ENCODE assay signal across 20 cellular contexts in the genomic region with DNA sequence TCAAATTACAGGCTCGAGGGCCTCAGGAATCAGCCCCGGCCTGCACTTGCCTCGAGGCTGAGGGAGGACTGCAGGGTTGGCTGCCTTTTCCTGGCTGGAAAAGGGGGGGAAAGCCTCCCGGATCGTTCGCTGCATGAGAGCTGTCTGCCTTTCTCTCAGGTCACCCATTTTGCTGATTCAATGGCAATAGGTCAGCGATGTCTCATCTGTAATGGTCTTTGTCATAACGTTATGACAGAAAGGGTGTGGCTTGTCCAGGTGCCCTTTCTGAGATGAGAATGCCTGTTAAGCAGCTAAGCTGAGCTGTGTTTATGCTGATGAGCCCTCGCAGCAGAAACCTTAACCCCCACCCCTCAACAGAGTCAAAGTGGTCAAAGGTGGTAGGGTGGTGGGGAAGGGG.
A peak's percentile ranks its signal among the peaks of the same experiment; 100 is the strongest.
DNase-seq lines count a peak whose midpoint lies in the region; ATAC-seq, FAIRE-seq and TF ChIP-seq lines count a peak whose summit lies in the region.
"Had no signal": no experiment of that assay in that cellular context is flagged by ENCODE, and none has a peak within 500 bp of the region (broad histone marks: within the 10 kb centered on the region; RNA-seq: fewer than 3 reads in every experiment).

No MANE protein-coding gene starts in this region.

- TF ChIP-seq POLR2A in HCT116 (IDR thresholded peaks at IDR 0.05; ENCODE audit: borderline replicate concordance, extremely low read depth, insufficient read depth, insufficient read length) = no peak

- H3K27ac ChIP-seq in HCT116 (ENCODE audit: low read depth, low read length) (no peak overlapping the region), parathyroid adenoma (peak overlapping the region; percentile 53)
- H3K27ac ChIP-seq: psoas muscle, skin epidermis, upper lobe of left lung had no signal

- H3K27me3 ChIP-seq in HCT116 (ENCODE audit: insufficient read depth, low read length) (no peaks in the 10 kb centered on the region), parathyroid adenoma (ENCODE audit: control insufficient read depth, insufficient read depth, low read length) (no peaks in the 10 kb centered on the region), H7 (ENCODE audit: control insufficient read depth, insufficient read depth, low read length) (no peaks in the 10 kb centered on the region)
- H3K27me3 ChIP-seq: upper lobe of left lung had no signal

- POLR2A ChIA-PET in HCT116 (lab: Charles Lee) = interaction anchor here (0.7 kb wide), 1 partner anchor 26 kb away, joined by 4 read pairs; no protein-coding TSS in a partner anchor

- DNase-seq in HCT116 (ENCODE audit: low read depth, low spot score) = peak; percentile 26
- peak; percentile 23 for DNase-seq in RCC 7860 (ENCODE audit: low spot score)
- DNase-seq in H7 = no peak
- no peak for DNase-seq in activated CD4-positive, alpha-beta T cell treated with anti-CD3 and anti-CD28 coated beads for 4 hours
- DNase-seq: activated CD4-positive, alpha-beta memory T cell treated with anti-CD3 and anti-CD28 coated beads, Interleukin-2, amount 10 ng/mL, durations not matched to agents 7 days and 5 days; activated naive CD4-positive, alpha-beta T cell treated with anti-CD3 and anti-CD28 coated beads for 36 hours; CD8-positive, alpha-beta memory T cell; effector CD8-positive, alpha-beta T cell; NCI-H1105 treated with DMSO at 0.1 percent for 48 hours; NCI-H526 treated with DMSO at 0.1 percent for 48 hours; psoas muscle; stimulated activated CD4-positive, alpha-beta T cell treated with anti-CD3 and anti-CD28 coated beads, Interleukin-2, amount 100 ng/mL, for 48 hours; stimulated activated naive CD4-positive, alpha-beta T cell treated with Interleukin-2 at 50 U/mL for 16 hours; T-helper 2 cell; upper lobe of left lung had no signal

- peaks cover 5 to 11% of the 10 kb centered on the region in 2 experiments; a peak in 3 of 4 replicates for H3K4me1 ChIP-seq in HCT116 (ENCODE audit: control insufficient read depth in 1 of 2, insufficient read depth in 2 of 2, low read length in 2 of 2)
- peaks cover 17% of the 10 kb centered on the region for H3K4me1 ChIP-seq in parathyroid adenoma
- H3K4me1 ChIP-seq: psoas muscle, upper lobe of left lung had no signal

- H3K36me3 ChIP-seq in HCT116 (ENCODE audit: control insufficient read depth in 1 of 2, insufficient read depth in 2 of 2, low read length in 2 of 2) (no peaks in the 10 kb centered on the region), parathyroid adenoma (ENCODE audit: control insufficient read depth, insufficient read depth, low read length) (no peaks in the 10 kb centered on the region), H7 (replicated peaks; ENCODE audit: control insufficient read depth, insufficient read depth, low read length) (no peaks in the 10 kb centered on the region)
- H3K36me3 ChIP-seq: upper lobe of left lung had no signal

- no peaks in the 10 kb centered on the region for H4K20me1 ChIP-seq in HCT116 (ENCODE audit: insufficient read depth)

- RAD21 ChIA-PET in HCT116 (lab: Charles Lee; ENCODE audit: low non-redundant PET in 1 of 2, low total read pairs in 2 of 2, uncharacterized antibody in 2 of 2, unreplicated experiment in 2 of 2) = interaction anchor here in 1 of 2 experiments (0.6 kb wide), 1 partner anchor 801 kb away, joined by 3 read pairs; no protein-coding TSS in a partner anchor

- H3K9me2 ChIP-seq in HCT116 (ENCODE audit: insufficient read depth) = no peaks in the 10 kb centered on the region

- CTCF ChIA-PET in HCT116 (lab: Charles Lee) = no interaction called here

- FAIRE-seq in RCC 7860 (lab: Jason Lieb, UNC) = no peak

- H3K9me3 ChIP-seq in HCT116 (ENCODE audit: control insufficient read depth in 1 of 2, insufficient read depth in 1 of 2, low read depth in 1 of 2, low read length in 2 of 2) (no peaks in the 10 kb centered on the region), parathyroid adenoma (ENCODE audit: control insufficient read depth, low read length) (no peaks in the 10 kb centered on the region)
- H3K9me3 ChIP-seq: psoas muscle, upper lobe of left lung had no signal

- peak overlapping the region; percentile 12; the same call in 1 of the 2 replicates for H3K9ac ChIP-seq in HCT116 (ENCODE audit: low read length)
- no peak overlapping the region for H3K9ac ChIP-seq in parathyroid adenoma

- TF ChIP-seq CTCF in HCT116 (IDR thresholded peaks at IDR 0.05 in 2 of 3, conservative IDR thresholded peaks at IDR 0.05 in 1 of 3; ENCODE audit: borderline replicate concordance in 1 of 3, insufficient read depth in 1 of 3, low read depth in 2 of 3, low read length in 2 of 3) (no peak), parathyroid adenoma (IDR thresholded peaks at IDR 0.05) (no peak)

- peak overlapping the region; percentile 91 for H2AFZ ChIP-seq in HCT116 (ENCODE audit: low read depth, low read length, poor library complexity, severe bottlenecking)
- H2AFZ ChIP-seq in parathyroid adenoma = peak overlapping the region; percentile 51

- BruUV-seq in HCT116 (replicated peaks; lab: Mats Ljungman, UMichigan) = no TSS peak

- peak; percentile 88 for ATAC-seq in HCT116
- peak; percentile 77 for ATAC-seq in esophagus mucosa
- ATAC-seq in GM21825 (IDR thresholded peaks at IDR 0.05; ENCODE audit: unreplicated experiment) = no peak
- ATAC-seq in HG03521 (IDR thresholded peaks at IDR 0.05; ENCODE audit: unreplicated experiment) = no peak
- ATAC-seq: psoas muscle had no signal

- no peak for TF ChIP-seq RAD21 in HCT116 (IDR thresholded peaks at IDR 0.05; ENCODE audit: low read depth)

- no peak overlapping the region for H3K4me3 ChIP-seq in HCT116 (replicated peaks in 1 of 2; ENCODE audit: low read depth in 1 of 2, low read length in 2 of 2)
- no peak overlapping the region for H3K4me3 ChIP-seq in parathyroid adenoma (ENCODE audit: low read depth, low read length)
- no peak overlapping the region for H3K4me3 ChIP-seq in H7 (ENCODE audit: insufficient read depth, low read depth, low read length)
- H3K4me3 ChIP-seq: psoas muscle, skin epidermis, upper lobe of left lung had no signal

- intact Hi-C loops in HCT116 (cut with micrococcal nuclease) = no loop called here

- H3K79me2 ChIP-seq in HCT116 (ENCODE audit: insufficient read depth, low read length) (no peaks in the 10 kb centered on the region), parathyroid adenoma (no peaks in the 10 kb centered on the region)

- H3K4me2 ChIP-seq in HCT116 (ENCODE audit: low read length) (peak overlapping the region; percentile 61), parathyroid adenoma (ENCODE audit: low read length) (peak overlapping the region; percentile 42)

TF ChIP-seq in HCT116, 20 proteins besides CTCF, POLR2A, EP300 and RAD21:
- TF ChIP-seq FOSL1 (IDR thresholded peaks at IDR 0.05; ENCODE audit: low read depth) = no peak
- no peak for TF ChIP-seq SRF (IDR thresholded peaks at IDR 0.05; ENCODE audit: low read depth)
- TF ChIP-seq, protein P1, sequence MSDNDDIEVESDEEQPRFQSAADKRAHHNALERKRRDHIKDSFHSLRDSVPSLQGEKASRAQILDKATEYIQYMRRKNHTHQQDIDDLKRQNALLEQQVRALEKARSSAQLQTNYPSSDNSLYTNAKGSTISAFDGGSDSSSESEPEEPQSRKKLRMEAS (IDR thresholded peaks at IDR 0.05) = no peak
- no peak; the same call in 1 of the 2 replicates for TF ChIP-seq JUND (IDR thresholded peaks at IDR 0.05)
- TF ChIP-seq, protein P2, sequence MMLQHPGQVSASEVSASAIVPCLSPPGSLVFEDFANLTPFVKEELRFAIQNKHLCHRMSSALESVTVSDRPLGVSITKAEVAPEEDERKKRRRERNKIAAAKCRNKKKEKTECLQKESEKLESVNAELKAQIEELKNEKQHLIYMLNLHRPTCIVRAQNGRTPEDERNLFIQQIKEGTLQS (IDR thresholded peaks at IDR 0.05) = no peak

Comparison
In these comparisons a context has a peak if more than half of its experiments do, and no peak if none do; other contexts are left out.
1. ATAC-seq: peak in HCT116 (single experiment) and esophagus mucosa (single experiment); none in GM21825 (single experiment) and HG03521 (single experiment).
2. DNase-seq: peak in HCT116 (single experiment) and RCC 7860 (single experiment); none in H7 (single experiment) and activated CD4-positive, alpha-beta T cell treated with anti-CD3 and anti-CD28 coated beads for 4 hours (0 of 2).